In genomic region chr17:12230411-12230810, GRCh38 we compare ENCODE assay signal across 1 cellular context.
TF ChIP-seq lines count a peak whose summit lies in the region.

No MANE protein-coding gene starts in this region.

TF ChIP-seq in IMR-90, 13 proteins besides CTCF, POLR2A, EP300 and RAD21:
- TF ChIP-seq NFE2L2 (IDR thresholded peaks at IDR 0.05; ENCODE audit: low read depth, low read length) (no peak), CEBPB (IDR thresholded peaks at IDR 0.05; ENCODE audit: low read depth, low read length) (peak; percentile 64)
TF ChIP-seq in IMR-90: peak in this region for 1.
